ENCODE assay signal across 7 cellular contexts in genomic region chr16:87726577-87726976, GRCh38. TPM values are rescaled to one million over a fixed set of nuclear protein-coding genes. Genes with fewer than 3 reads are reported as not detected.
DNase-seq lines count a peak whose midpoint lies in the region; ATAC-seq, FAIRE-seq and TF ChIP-seq lines count a peak whose summit lies in the region.
"Not testable (repeated sequence)": the region's sequence is repeated elsewhere in the genome, so short reads cannot be mapped to it uniquely, and the experiment has no call there.

No MANE protein-coding gene starts in this region.

- FAIRE-seq in astrocyte (lab: Jason Lieb, UNC) = not testable (repeated sequence)

- H3K27me3 Mint-ChIP-seq in astrocyte (ENCODE audit: low read depth, unreplicated experiment); natural killer cell (ENCODE audit: low read depth in 2 of 2): not testable (repeated sequence)
- H3K27me3 Mint-ChIP-seq in glutamatergic neuron (ENCODE audit: unreplicated experiment) = peaks cover 13% of the 10 kb centered on the region

- ATAC-seq in RWPE2 (ENCODE audit: low read depth); natural killer cell; stimulated activated effector memory CD8-positive, alpha-beta T cell treated with anti-CD3 and anti-CD28 coated beads, Interleukin-12 subunit alpha, Interleukin-12 subunit beta, amount 100 ng/mL, for 72 hours: not testable (repeated sequence)

- H3K4me3 Mint-ChIP-seq in astrocyte (ENCODE audit: unreplicated experiment) (peak overlapping the region; percentile 2), glutamatergic neuron (ENCODE audit: unreplicated experiment) (peak overlapping the region; percentile 20), natural killer cell (peak overlapping the region; percentile 58)
- not testable (repeated sequence) for H3K4me3 Mint-ChIP-seq in stimulated activated effector memory CD8-positive, alpha-beta T cell treated with anti-CD3 and anti-CD28 coated beads, Interleukin-12 subunit alpha, Interleukin-12 subunit beta, amount 100 ng/mL, for 72 hours

- peak overlapping the region in 4 of 11 experiments; percentile 49 to 64 (median 56); a peak in 4 of 22 replicates for H3K9ac ChIP-seq in BLaER1 treated with 17β-estradiol and CSF1 and Interleukin-3, amounts not matched to agents 10 nM and 100 nM
- H3K9ac ChIP-seq in astrocyte (ENCODE audit: low read length) = not testable (repeated sequence)

- H3K27me3 ChIP-seq in BLaER1 treated with 17β-estradiol and CSF1 and Interleukin-3, amounts not matched to agents 10 nM and 100 nM; RWPE2 (ENCODE audit: insufficient read depth, poor library complexity, severe bottlenecking); astrocyte (ENCODE audit: insufficient read depth, low read length): not testable (repeated sequence)

- peaks cover 55 to 70% (median 67%) of the 10 kb centered on the region in 10 experiments for H3K4me1 ChIP-seq in BLaER1 treated with 17β-estradiol and CSF1 and Interleukin-3, amounts not matched to agents 10 nM and 100 nM
- not testable (repeated sequence) for H3K4me1 ChIP-seq in HEK293 (ENCODE audit: control insufficient read depth, insufficient read depth, low read length); RWPE2 (ENCODE audit: insufficient read depth, poor library complexity, severe bottlenecking)
- H3K4me1 ChIP-seq in astrocyte (ENCODE audit: insufficient read depth, low read length) = peaks cover 28% of the 10 kb centered on the region

- peaks cover 32 to 56% (median 43%) of the 10 kb centered on the region in 11 experiments for H3K36me3 ChIP-seq in BLaER1 treated with 17β-estradiol and CSF1 and Interleukin-3, amounts not matched to agents 10 nM and 100 nM
- H3K36me3 ChIP-seq in HEK293 (ENCODE audit: control insufficient read depth in 2 of 2, insufficient read depth in 1 of 2, low read length in 2 of 2) (peaks cover 3 to 49% of the 10 kb centered on the region in 2 experiments; a peak in 2 of 3 replicates), RWPE2 (ENCODE audit: low read depth) (peaks cover 58% of the 10 kb centered on the region)
- H3K36me3 ChIP-seq in astrocyte (ENCODE audit: insufficient read depth, low read length) = not testable (repeated sequence)

- POLR2A ChIA-PET in HEK293 (lab: Yijun Ruan, JAX) = not testable (repeated sequence)

- H3K9me3 ChIP-seq in BLaER1 treated with 17β-estradiol and CSF1 and Interleukin-3, amounts not matched to agents 10 nM and 100 nM (replicated peaks in 1 of 11); HEK293 (ENCODE audit: control insufficient read depth, insufficient read depth, low read depth, low read length); RWPE2 (ENCODE audit: severe bottlenecking); astrocyte (ENCODE audit: insufficient read depth, low read depth, low read length): not testable (repeated sequence)

- H3K4me2 ChIP-seq in BLaER1 treated with 17β-estradiol and CSF1 and Interleukin-3, amounts not matched to agents 10 nM and 100 nM = peak overlapping the region in 10 of 11 experiments; percentile 49 to 83 (median 70); a peak in 17 of 22 replicates
- not testable (repeated sequence) for H3K4me2 ChIP-seq in astrocyte (ENCODE audit: low read length)

- intact Hi-C loops in natural killer cell (cut with micrococcal nuclease) = not testable (repeated sequence)

- not testable (repeated sequence) for H2AFZ ChIP-seq in astrocyte (ENCODE audit: low read depth, low read length)

- H3K4me1 Mint-ChIP-seq in astrocyte (ENCODE audit: low read depth, unreplicated experiment) (peaks cover 47% of the 10 kb centered on the region), glutamatergic neuron (ENCODE audit: low read depth, unreplicated experiment) (peaks cover 38% of the 10 kb centered on the region), natural killer cell (peaks cover 57 to 66% of the 10 kb centered on the region in 2 donors)
- peaks cover 40% of the 10 kb centered on the region for H3K4me1 Mint-ChIP-seq in stimulated activated effector memory CD8-positive, alpha-beta T cell treated with anti-CD3 and anti-CD28 coated beads, Interleukin-12 subunit alpha, Interleukin-12 subunit beta, amount 100 ng/mL, for 72 hours

- H3K27ac ChIP-seq in BLaER1 treated with 17β-estradiol and CSF1 and Interleukin-3, amounts not matched to agents 10 nM and 100 nM = peak overlapping the region in 5 of 11 experiments; percentile 43 to 79 (median 70); a peak in 8 of 22 replicates
- not testable (repeated sequence) for H3K27ac ChIP-seq in HEK293 (ENCODE audit: extremely low read depth, low read depth, low read length); RWPE2 (ENCODE audit: poor library complexity, severe bottlenecking); astrocyte (ENCODE audit: low read depth, low read length)

- peaks cover 0 to 36% (median 21%) of the 10 kb centered on the region in 11 experiments; a peak in 17 of 22 replicates for H4K20me1 ChIP-seq in BLaER1 treated with 17β-estradiol and CSF1 and Interleukin-3, amounts not matched to agents 10 nM and 100 nM
- H4K20me1 ChIP-seq in astrocyte (ENCODE audit: insufficient read depth, low read length) = peaks cover 39% of the 10 kb centered on the region

- peaks cover 44% of the 10 kb centered on the region for H3K36me3 Mint-ChIP-seq in astrocyte (ENCODE audit: low read depth, unreplicated experiment)
- not testable (repeated sequence) for H3K36me3 Mint-ChIP-seq in glutamatergic neuron (ENCODE audit: unreplicated experiment)
- H3K36me3 Mint-ChIP-seq in natural killer cell = peaks cover 20% of the 10 kb centered on the region
- H3K36me3 Mint-ChIP-seq in stimulated activated effector memory CD8-positive, alpha-beta T cell treated with anti-CD3 and anti-CD28 coated beads, Interleukin-12 subunit alpha, Interleukin-12 subunit beta, amount 100 ng/mL, for 72 hours = peaks cover 92% of the 10 kb centered on the region

- not testable (repeated sequence) for H3K27ac Mint-ChIP-seq in astrocyte (ENCODE audit: unreplicated experiment)
- H3K27ac Mint-ChIP-seq in glutamatergic neuron (ENCODE audit: unreplicated experiment) (peak overlapping the region; percentile 69), natural killer cell (peak overlapping the region; percentile 77 to 79)
- H3K27ac Mint-ChIP-seq in stimulated activated effector memory CD8-positive, alpha-beta T cell treated with anti-CD3 and anti-CD28 coated beads, Interleukin-12 subunit alpha, Interleukin-12 subunit beta, amount 100 ng/mL, for 72 hours = peak overlapping the region; percentile 54

- not testable (repeated sequence) for H3K79me2 ChIP-seq in astrocyte (ENCODE audit: insufficient read depth, low read length)

- peak; percentile 70 for DNase-seq in RWPE2 (ENCODE audit: low spot score)
- DNase-seq in astrocyte (ENCODE audit: low read depth); natural killer cell; stimulated activated effector memory CD8-positive, alpha-beta T cell treated with anti-CD3 and anti-CD28 coated beads, Interleukin-12 subunit alpha, Interleukin-12 subunit beta, amount 100 ng/mL, for 72 hours (ENCODE audit: low spot score in 2 of 2): not testable (repeated sequence)
- peak; percentile 59 for DNase-seq in glutamatergic neuron

- not testable (repeated sequence) for H3K4me3 ChIP-seq in BLaER1 treated with 17β-estradiol and CSF1 and Interleukin-3, amounts not matched to agents 10 nM and 100 nM; HEK293 (ENCODE audit: low read depth, low read length); RWPE2 (ENCODE audit: severe bottlenecking); astrocyte (ENCODE audit: insufficient read depth, low read depth, low read length)

- CTCF ChIA-PET in HEK293 (lab: Yijun Ruan, JAX) = not testable (repeated sequence)

- not testable (repeated sequence) for TF ChIP-seq CTCF in HEK293 (tag by site-specific recombination; IDR thresholded peaks at IDR 0.05); RWPE2 (IDR thresholded peaks at IDR 0.05; ENCODE audit: poor library complexity, severe bottlenecking); astrocyte (IDR thresholded peaks at IDR 0.05; ENCODE audit: insufficient read depth, low read depth, low read length); glutamatergic neuron (IDR thresholded peaks at IDR 0.05; ENCODE audit: partially characterized antibody, unreplicated experiment); natural killer cell (IDR thresholded peaks at IDR 0.05)

- not testable (repeated sequence) for H3K9me3 Mint-ChIP-seq in astrocyte (ENCODE audit: unreplicated experiment); natural killer cell; stimulated activated effector memory CD8-positive, alpha-beta T cell treated with anti-CD3 and anti-CD28 coated beads, Interleukin-12 subunit alpha, Interleukin-12 subunit beta, amount 100 ng/mL, for 72 hours
- peaks cover 24% of the 10 kb centered on the region for H3K9me3 Mint-ChIP-seq in glutamatergic neuron (ENCODE audit: unreplicated experiment)

TF ChIP-seq in HEK293, 187 proteins besides CTCF, POLR2A, EP300 and RAD21:
- TF ChIP-seq, protein P1, sequence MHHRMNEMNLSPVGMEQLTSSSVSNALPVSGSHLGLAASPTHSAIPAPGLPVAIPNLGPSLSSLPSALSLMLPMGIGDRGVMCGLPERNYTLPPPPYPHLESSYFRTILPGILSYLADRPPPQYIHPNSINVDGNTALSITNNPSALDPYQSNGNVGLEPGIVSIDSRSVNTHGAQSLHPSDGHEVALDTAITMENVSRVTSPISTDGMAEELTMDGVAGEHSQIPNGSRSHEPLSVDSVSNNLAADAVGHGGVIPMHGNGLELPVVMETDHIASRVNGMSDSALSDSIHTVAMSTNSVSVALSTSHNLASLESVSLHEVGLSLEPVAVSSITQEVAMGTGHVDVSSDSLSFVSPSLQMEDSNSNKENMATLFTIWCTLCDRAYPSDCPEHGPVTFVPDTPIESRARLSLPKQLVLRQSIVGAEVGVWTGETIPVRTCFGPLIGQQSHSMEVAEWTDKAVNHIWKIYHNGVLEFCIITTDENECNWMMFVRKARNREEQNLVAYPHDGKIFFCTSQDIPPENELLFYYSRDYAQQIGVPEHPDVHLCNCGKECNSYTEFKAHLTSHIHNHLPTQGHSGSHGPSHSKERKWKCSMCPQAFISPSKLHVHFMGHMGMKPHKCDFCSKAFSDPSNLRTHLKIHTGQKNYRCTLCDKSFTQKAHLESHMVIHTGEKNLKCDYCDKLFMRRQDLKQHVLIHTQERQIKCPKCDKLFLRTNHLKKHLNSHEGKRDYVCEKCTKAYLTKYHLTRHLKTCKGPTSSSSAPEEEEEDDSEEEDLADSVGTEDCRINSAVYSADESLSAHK (tag by site-specific recombination; IDR thresholded peaks at IDR 0.05) = peak; percentile 88
- TF ChIP-seq KLF1 (tag by site-specific recombination; IDR thresholded peaks at IDR 0.05) (peak; percentile 96), KLF8 (tag by site-specific recombination; IDR thresholded peaks at IDR 0.05) (peak; percentile 60; the same call in 1 of the 2 replicates)

RNA-seq across cellular contexts. Expression of gene KLHDC4, which starts 39.2 kb away (rescaled TPM):
- total RNA-seq in astrocyte = 29.6 and 29.8 TPM in 2 replicates
- 65.4 TPM for total RNA-seq in glutamatergic neuron (ENCODE audit: unreplicated experiment)
- 100 to 1,000 TPM; 210 to 311 (median 210) TPM for total RNA-seq in natural killer cell
